In the genomic region with DNA sequence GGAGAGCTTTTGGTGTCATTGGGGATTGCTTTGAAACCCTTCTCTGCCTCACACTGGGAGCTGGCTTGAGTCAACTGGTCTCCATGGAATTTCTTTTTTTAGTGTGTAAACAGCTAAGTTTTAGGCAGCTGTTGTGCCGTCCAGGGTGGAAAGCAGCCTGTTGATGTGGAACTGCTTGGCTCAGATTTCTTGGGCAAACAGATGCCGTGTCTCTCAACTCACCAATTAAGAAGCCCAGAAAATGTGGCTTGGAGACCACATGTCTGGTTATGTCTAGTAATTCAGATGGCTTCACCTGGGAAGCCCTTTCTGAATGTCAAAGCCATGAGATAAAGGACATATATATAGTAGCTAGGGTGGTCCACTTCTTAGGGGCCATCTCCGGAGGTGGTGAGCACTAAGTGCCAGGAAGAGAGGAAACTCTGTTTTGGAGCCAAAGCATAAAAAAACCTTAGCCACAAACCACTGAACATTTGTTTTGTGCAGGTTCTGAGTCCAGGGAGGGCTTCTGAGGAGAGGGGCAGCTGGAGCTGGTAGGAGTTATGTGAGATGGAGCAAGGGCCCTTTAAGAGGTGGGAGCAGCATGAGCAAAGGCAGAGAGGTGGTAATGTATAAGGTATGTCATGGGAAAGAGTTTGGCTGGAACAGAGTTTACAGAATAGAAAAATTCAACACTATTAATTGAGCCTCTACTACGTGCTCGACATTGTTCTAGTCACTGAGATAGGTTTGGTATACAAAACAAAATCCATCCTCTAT, we compare ENCODE assay signal across 11 cellular contexts. TPM values are rescaled to one million over a fixed set of nuclear protein-coding genes. Genes with fewer than 3 reads are reported as not detected.
DNase-seq lines count a peak whose midpoint lies in the region; ATAC-seq and TF ChIP-seq lines count a peak whose summit lies in the region.
"Had no signal": no experiment of that assay in that cellular context is flagged by ENCODE, and none has a peak within 500 bp of the region (broad histone marks: within the 10 kb centered on the region; RNA-seq: fewer than 3 reads in every experiment).

No MANE protein-coding gene starts in this region.

- H3K27me3 ChIP-seq in colonic mucosa (no peaks in the 10 kb centered on the region), ovary (no peaks in the 10 kb centered on the region), upper lobe of left lung (no peaks in the 10 kb centered on the region)

- H3K4me1 ChIP-seq in colonic mucosa (peaks cover 22% of the 10 kb centered on the region), ovary (ENCODE audit: insufficient read depth) (peaks cover 23% of the 10 kb centered on the region), upper lobe of left lung (peaks cover 39 to 49% (median 43%) of the 10 kb centered on the region in 4 donors)

- H3K9ac ChIP-seq in colonic mucosa (ENCODE audit: low read depth in 2 of 2, low read length in 2 of 2) = peak overlapping the region in 1 of 2 donors; percentile 35

- DNase-seq in COLO668 (lab: John Stamatoyannopoulos, UW; ENCODE audit: unreplicated experiment) = peak; percentile 18
- DNase-seq in NCI-H2029 (lab: John Stamatoyannopoulos, UW) = peak; percentile 82
- peak; percentile 29 for DNase-seq in colonic mucosa
- DNase-seq in ovary = peak in 3 of 5 donors; percentile 58 to 78 (median 63)
- DNase-seq in activated CD4-positive, CD25-positive, alpha-beta regulatory T cell treated with anti-CD3 and anti-CD28 coated beads, Interleukin-2, amount 50 U/mL, for 72 hours = no peak
- no peak for DNase-seq in AML-193 (lab: John Stamatoyannopoulos, UW)
- DNase-seq in upper lobe of left lung = no peak
- DNase-seq: activated CD4-positive, CD25-positive, alpha-beta regulatory T cell; cerebellar nuclear complex; H7 had no signal

- no peak for TF ChIP-seq CTCF in colonic mucosa (IDR thresholded peaks at IDR 0.05)
- TF ChIP-seq CTCF in ovary (IDR thresholded peaks at IDR 0.05) = no peak
- TF ChIP-seq CTCF in upper lobe of left lung (IDR thresholded peaks at IDR 0.05) = no peak

- WGBS in ovary, 3 donors = 16 to 36% (median 22%) methylated on average over 5 of the region's 5 CpGs
- 65 to 72% methylated on average over 5 of the region's 5 CpGs for WGBS in upper lobe of left lung, 2 donors

- H3K27ac ChIP-seq in colonic mucosa (no peak overlapping the region), ovary (peak overlapping the region in 1 of 2 donors; percentile 80), upper lobe of left lung (peak overlapping the region in 1 of 4 donors; percentile 64)

- H3K9me3 ChIP-seq in colonic mucosa (no peaks in the 10 kb centered on the region), ovary (no peaks in the 10 kb centered on the region), upper lobe of left lung (no peaks in the 10 kb centered on the region)

- TF ChIP-seq POLR2A in ovary (IDR thresholded peaks at IDR 0.05) = no peak
- no peak for TF ChIP-seq POLR2A in upper lobe of left lung (IDR thresholded peaks at IDR 0.05)

- ATAC-seq in SK-N-SH treated with all-trans-retinoic acid at 6 μM for 48 hours (no peak), upper lobe of left lung (ENCODE audit: low FRiP score in 2 of 2) (no peak)

- H3K36me3 ChIP-seq in colonic mucosa = no peaks in the 10 kb centered on the region
- no peaks in the 10 kb centered on the region for H3K36me3 ChIP-seq in ovary
- no peaks in the 10 kb centered on the region for H3K36me3 ChIP-seq in upper lobe of left lung

- intact Hi-C loops in colonic mucosa (cut with DNase I) (no loop called here), ovary (cut with DNase I) (loop anchor here in 2 of 4 donors (2.0 to 10.0 kb wide), 3 partner anchors 53 to 219 kb away; a partner anchor contains a TSS)

- TF ChIP-seq EP300 in ovary (IDR thresholded peaks at IDR 0.05) (no peak), upper lobe of left lung (IDR thresholded peaks at IDR 0.05) (no peak)

- H3K4me3 ChIP-seq in colonic mucosa = no peak overlapping the region
- H3K4me3 ChIP-seq in ovary = no peak overlapping the region
- no peak overlapping the region for H3K4me3 ChIP-seq in upper lobe of left lung

TF ChIP-seq in SK-N-SH treated with all-trans-retinoic acid at 6 μM for 48 hours, 23 proteins besides CTCF, POLR2A, EP300 and RAD21:
- TF ChIP-seq ISL1 (CRISPR knock-in tag; IDR thresholded peaks at IDR 0.05) = no peak
- TF ChIP-seq ZFP3 (CRISPR knock-in tag; IDR thresholded peaks at IDR 0.05) = no peak
- TF ChIP-seq TOX (CRISPR knock-in tag; IDR thresholded peaks at IDR 0.05; ENCODE audit: borderline replicate concordance) = no peak
- TF ChIP-seq, protein P1, sequence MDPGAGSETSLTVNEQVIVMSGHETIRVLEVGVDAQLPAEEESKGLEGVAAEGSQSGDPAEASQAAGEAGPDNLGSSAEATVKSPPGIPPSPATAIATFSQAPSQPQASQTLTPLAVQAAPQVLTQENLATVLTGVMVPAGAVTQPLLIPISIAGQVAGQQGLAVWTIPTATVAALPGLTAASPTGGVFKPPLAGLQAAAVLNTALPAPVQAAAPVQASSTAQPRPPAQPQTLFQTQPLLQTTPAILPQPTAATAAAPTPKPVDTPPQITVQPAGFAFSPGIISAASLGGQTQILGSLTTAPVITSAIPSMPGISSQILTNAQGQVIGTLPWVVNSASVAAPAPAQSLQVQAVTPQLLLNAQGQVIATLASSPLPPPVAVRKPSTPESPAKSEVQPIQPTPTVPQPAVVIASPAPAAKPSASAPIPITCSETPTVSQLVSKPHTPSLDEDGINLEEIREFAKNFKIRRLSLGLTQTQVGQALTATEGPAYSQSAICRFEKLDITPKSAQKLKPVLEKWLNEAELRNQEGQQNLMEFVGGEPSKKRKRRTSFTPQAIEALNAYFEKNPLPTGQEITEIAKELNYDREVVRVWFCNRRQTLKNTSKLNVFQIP (CRISPR knock-in tag; IDR thresholded peaks at IDR 0.05; ENCODE audit: borderline replicate concordance, low read depth) = no peak
- TF ChIP-seq GLIS3 (CRISPR knock-in tag; IDR thresholded peaks at IDR 0.05) = no peak

RNA-seq across cellular contexts. Expression of a gene that starts 31.2 kb away (rescaled TPM):
- total RNA-seq in colonic mucosa (100 to 1,000 TPM; 252 to 372 TPM), ovary (100 to 1,000 TPM; 146 to 345 (median 280) TPM), upper lobe of left lung (100 to 1,000 TPM in 5 of 6 donors, 10 to 100 TPM in 1; 61.5 to 220 (median 167) TPM)
- 100 to 1,000 TPM; 244 to 267 TPM for polyA plus RNA-seq in ovary

RNA-seq across cellular contexts. Expression of a gene that starts 53.2 kb away (rescaled TPM):
- total RNA-seq in colonic mucosa (100 to 1,000 TPM; 157 to 286 TPM), ovary (100 to 1,000 TPM in 6 of 7 donors, 10 to 100 TPM in 1; 82.1 to 305 (median 129) TPM), upper lobe of left lung (100 to 1,000 TPM in 4 of 6 donors, 10 to 100 TPM in 2; 61.8 to 186 (median 127) TPM)
- polyA plus RNA-seq in ovary = 100 to 1,000 TPM; 134 to 142 TPM

Comparison
In these comparisons a context has a peak if more than half of its experiments do, and no peak if none do; other contexts are left out.
1. DNase-seq: peak in COLO668 (single experiment), NCI-H2029 (single experiment), colonic mucosa (single experiment) and ovary (3 of 5); none in activated CD4-positive, CD25-positive, alpha-beta regulatory T cell treated with anti-CD3 and anti-CD28 coated beads, Interleukin-2, amount 50 U/mL, for 72 hours (single experiment), AML-193 (0 of 2) and upper lobe of left lung (0 of 2).